In genomic region chr2:20635698-20636584, GRCh38 we compare ENCODE assay signal across 8 cellular contexts. TPM values are rescaled to one million over a fixed set of nuclear protein-coding genes. Genes with fewer than 3 reads are reported as not detected.
A peak's percentile ranks its signal among the peaks of the same experiment; 100 is the strongest.
DNase-seq lines count a peak whose midpoint lies in the region; ATAC-seq, FAIRE-seq and TF ChIP-seq lines count a peak whose summit lies in the region.

No MANE protein-coding gene starts in this region.

- H3K9me3 ChIP-seq in neuron (ENCODE audit: low read length) = no peaks in the 10 kb centered on the region
- no peaks in the 10 kb centered on the region for H3K9me3 ChIP-seq in uterus

- intact Hi-C loops in uterus (cut with DNase I; ENCODE audit: low total_unique reads) = no loop called here

- H3K36me3 ChIP-seq in neuron (ENCODE audit: insufficient read depth, low read length) = peaks cover 4% of the 10 kb centered on the region
- H3K36me3 ChIP-seq in uterus = no peaks in the 10 kb centered on the region

- peak overlapping the region; percentile 84 for H2AFZ ChIP-seq in neuron (ENCODE audit: low read depth, low read length)

- H3K27me3 Mint-ChIP-seq in activated T-cell treated with anti-CD3 and anti-CD28 coated beads, Interleukin-2, amount 50 U/mL, for 72 hours (ENCODE audit: low read depth) = no peaks in the 10 kb centered on the region

- H3K27ac ChIP-seq in uterus = peak overlapping the region; percentile 74 to 76

- H3K4me3 Mint-ChIP-seq in activated T-cell treated with anti-CD3 and anti-CD28 coated beads, Interleukin-2, amount 50 U/mL, for 72 hours = no peak overlapping the region

- H3K27me3 ChIP-seq in neuron (ENCODE audit: insufficient read depth, low read length) (no peaks in the 10 kb centered on the region), uterus (no peaks in the 10 kb centered on the region)

- no peak for FAIRE-seq in frontal cortex (lab: Jason Lieb, UNC)

- peaks cover 0 to 2% of the 10 kb centered on the region in 2 donors for H3K36me3 Mint-ChIP-seq in activated T-cell treated with anti-CD3 and anti-CD28 coated beads, Interleukin-2, amount 50 U/mL, for 72 hours (ENCODE audit: insufficient read depth in 2 of 2)

- peaks cover 7% of the 10 kb centered on the region for H3K4me1 ChIP-seq in neuron (ENCODE audit: insufficient read depth, low read length)
- H3K4me1 ChIP-seq in uterus = peaks cover 0 to 10% of the 10 kb centered on the region in 2 donors

- TF ChIP-seq POLR2A in uterus (IDR thresholded peaks at IDR 0.05) = peak in 1 of 2 donors; percentile 7

- DNase-seq in CD1c-positive myeloid dendritic cell (ENCODE audit: extremely low spot score) = peak; percentile 58
- peak; percentile 80 for DNase-seq in GM19240 (ENCODE audit: insufficient read length, low spot score)
- peak; percentile 89 for DNase-seq in NCI-H82 (lab: John Stamatoyannopoulos, UW)
- peak; percentile 66 to 74 for DNase-seq in activated T-cell treated with anti-CD3 and anti-CD28 coated beads, Interleukin-2, amount 50 U/mL, for 72 hours
- DNase-seq in frontal cortex (ENCODE audit: low spot score in 2 of 2) = peak; percentile 71 to 91
- DNase-seq in uterus = peak; percentile 91 to 94

- no peaks in the 10 kb centered on the region for H3K9me3 Mint-ChIP-seq in activated T-cell treated with anti-CD3 and anti-CD28 coated beads, Interleukin-2, amount 50 U/mL, for 72 hours

- peak; percentile 97 to 99 (median 98) for TF ChIP-seq CTCF in uterus (IDR thresholded peaks at IDR 0.05)

- H3K27ac Mint-ChIP-seq in activated T-cell treated with anti-CD3 and anti-CD28 coated beads, Interleukin-2, amount 50 U/mL, for 72 hours = peak overlapping the region; percentile 16

- H3K4me3 ChIP-seq in neuron (ENCODE audit: low read length) = no peak overlapping the region
- no peak overlapping the region for H3K4me3 ChIP-seq in uterus

- peak; percentile 76 for ATAC-seq in HG03442 (IDR thresholded peaks at IDR 0.05; ENCODE audit: unreplicated experiment)
- ATAC-seq in activated T-cell treated with anti-CD3 and anti-CD28 coated beads, Interleukin-2, amount 50 U/mL, for 72 hours (replicated peaks in 1 of 2) = peak; percentile 89

- H3K4me1 Mint-ChIP-seq in activated T-cell treated with anti-CD3 and anti-CD28 coated beads, Interleukin-2, amount 50 U/mL, for 72 hours (ENCODE audit: low read depth) = peaks cover 5% of the 10 kb centered on the region

RNA-seq across cellular contexts. Expression of gene HS1BP3, which starts 15.0 kb away (rescaled TPM):
- 10 to 100 TPM; 10.7 to 11.0 TPM for total RNA-seq in activated T-cell treated with anti-CD3 and anti-CD28 coated beads, Interleukin-2, amount 50 U/mL, for 72 hours
- 7.7 TPM for total RNA-seq in frontal cortex
- 10 to 100 TPM in 3 of 4 donors, 1 to 10 TPM in 1; 7.1 to 41.8 (median 28.4) TPM for total RNA-seq in uterus

RNA-seq across cellular contexts. Expression of gene GDF7, which starts 31.0 kb away (rescaled TPM):
- total RNA-seq in activated T-cell treated with anti-CD3 and anti-CD28 coated beads, Interleukin-2, amount 50 U/mL, for 72 hours = under 1 TPM in 1 of 2 donors, not detected in 1; 0.07 TPM
- total RNA-seq in frontal cortex = under 0.01 TPM
- total RNA-seq in uterus = 10 to 100 TPM in 1 of 4 donors, 1 to 10 TPM in 3; 1.5 to 45.6 (median 5.4) TPM
